12 cellular contexts compared by ENCODE assay signal in the genomic region with DNA sequence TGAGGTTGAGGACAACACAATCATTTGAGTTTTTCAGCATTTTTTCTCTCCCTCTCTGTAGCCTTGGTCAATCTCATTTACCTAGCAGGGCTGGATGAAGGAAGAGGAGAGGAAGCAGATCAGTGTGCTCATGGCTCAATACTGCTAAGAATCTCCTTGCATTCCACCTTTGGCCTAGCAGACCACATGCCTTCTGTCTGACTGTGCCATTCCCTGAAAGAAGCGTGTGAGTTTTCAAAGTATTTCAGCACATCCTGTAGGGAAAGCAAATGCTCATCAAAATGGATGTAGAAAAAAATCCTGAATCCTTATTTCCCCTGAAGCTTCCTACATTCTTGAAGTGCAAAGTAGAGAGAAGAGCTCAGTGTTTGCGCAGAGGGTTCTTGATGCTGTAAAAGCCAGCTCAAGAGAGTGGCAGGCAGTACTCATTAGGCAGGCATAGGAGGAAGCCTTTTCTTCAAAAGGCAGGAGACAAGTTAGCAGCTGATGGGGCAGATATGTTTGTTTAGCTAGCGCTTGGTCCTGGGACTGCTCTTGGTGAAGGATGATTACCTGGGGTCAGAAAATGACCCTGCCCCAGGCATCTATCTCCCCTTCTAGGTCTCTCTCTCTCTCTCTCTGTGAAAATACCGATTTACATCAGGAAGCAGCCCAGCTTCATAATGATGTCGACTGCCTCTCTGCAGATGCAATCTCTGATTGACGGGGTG. TPM values are rescaled to one million over a fixed set of nuclear protein-coding genes. Genes with fewer than 3 reads are reported as not detected.
DNase-seq lines count a peak whose midpoint lies in the region; ATAC-seq and TF ChIP-seq lines count a peak whose summit lies in the region.
"Had no signal": no experiment of that assay in that cellular context is flagged by ENCODE, and none has a peak within 500 bp of the region (broad histone marks: within the 10 kb centered on the region; RNA-seq: fewer than 3 reads in every experiment).

No MANE protein-coding gene starts in this region.

- in situ Hi-C loops in GM23248 (cut with MboI): no loop called here

- intact Hi-C loops in aorta (cut with DNase I): no loop called here

- WGBS in GM23248 (ENCODE audit: low coverage in 1 of 2, low lambda C conversion rate in 2 of 2, missing lambda C conversion rate in 2 of 2), 2 experiments: 55 to 67% methylated on average over 6 of the region's 6 CpGs
- WGBS in aorta, 2 donors: 61 to 62% methylated on average over 6 of the region's 6 CpGs

- TF ChIP-seq CTCF in fibroblast of the aortic adventitia (IDR thresholded peaks at IDR 0.05; ENCODE audit: insufficient read depth, low read length): no peak

- ATAC-seq in aorta (ENCODE audit: low FRiP score) (no peak), HG02885 (IDR thresholded peaks at IDR 0.05; ENCODE audit: poor library complexity, unreplicated experiment) (no peak)

- H3K79me2 ChIP-seq in GM23248 (ENCODE audit: insufficient read depth): no peaks in the 10 kb centered on the region

- H3F3A ChIP-seq in GM23248 (ENCODE audit: insufficient read depth): peaks cover 38% of the 10 kb centered on the region

- H3K36me3 ChIP-seq in GM23248 (ENCODE audit: low read depth) (no peaks in the 10 kb centered on the region), SJSA1 (no peaks in the 10 kb centered on the region), aorta (ENCODE audit: control insufficient read depth in 1 of 2, insufficient read depth in 2 of 2, low read length in 1 of 2) (no peaks in the 10 kb centered on the region)

- H3K27me3 ChIP-seq in GM23248 (replicated peaks; ENCODE audit: insufficient read depth) (no peaks in the 10 kb centered on the region), SJSA1 (replicated peaks) (no peaks in the 10 kb centered on the region), aorta (ENCODE audit: control insufficient read depth in 1 of 2, insufficient read depth in 2 of 2, low read length in 1 of 2) (no peaks in the 10 kb centered on the region)

- no peaks in the 10 kb centered on the region for H4K20me1 ChIP-seq in GM23248 (ENCODE audit: insufficient read depth)

- H3K4me1 ChIP-seq in GM23248 (ENCODE audit: insufficient read depth): peaks cover 47% of the 10 kb centered on the region
- peaks cover 33% of the 10 kb centered on the region for H3K4me1 ChIP-seq in SJSA1 (replicated peaks)
- H3K4me1 ChIP-seq in aorta (ENCODE audit: control insufficient read depth in 1 of 2, insufficient read depth in 2 of 2, low read length in 2 of 2): no peaks in the 10 kb centered on the region

- peak; percentile 86 for DNase-seq in GM23248
- peak in 1 of 2 experiments; percentile 37 for DNase-seq in SJSA1 (ENCODE audit: low read depth in 1 of 2, low spot score in 2 of 2)
- DNase-seq in fibroblast of the aortic adventitia (ENCODE audit: low read depth): peak; percentile 82
- DNase-seq in skeletal muscle cell (ENCODE audit: low read depth): peak; percentile 87
- no peak for DNase-seq in aorta
- DNase-seq in NCI-H345 (lab: John Stamatoyannopoulos, UW): no peak
- DNase-seq: activated CD4-positive, alpha-beta T cell treated with anti-CD3 and anti-CD28 coated beads, Interleukin-2, amount 50 U/mL, for 4 hours; activated naive CD8-positive, alpha-beta T cell treated with anti-CD3 and anti-CD28 coated beads, Interleukin-2, amount 10 ng/mL, durations not matched to agents 7 days and 5 days; DMS79 treated with DMSO at 0.1 percent for 48 hours; NCI-H2029; SHP77 had no signal

- H3K9me3 ChIP-seq in GM23248 (ENCODE audit: low read depth) (no peaks in the 10 kb centered on the region), SJSA1 (replicated peaks) (no peaks in the 10 kb centered on the region), aorta (ENCODE audit: control insufficient read depth, low read length) (no peaks in the 10 kb centered on the region)

- H3K27ac ChIP-seq in GM23248 (peak overlapping the region; percentile 72), SJSA1 (peak overlapping the region; percentile 44), aorta (ENCODE audit: low read depth in 1 of 2, low read length in 2 of 2) (no peak overlapping the region)

- peak overlapping the region; percentile 43 for H3K4me2 ChIP-seq in GM23248 (ENCODE audit: unreplicated experiment)

- no peak overlapping the region for H3K9ac ChIP-seq in GM23248

- no peak overlapping the region for H3K4me3 ChIP-seq in GM23248
- no peak overlapping the region for H3K4me3 ChIP-seq in SJSA1
- H3K4me3 ChIP-seq in fibroblast of the aortic adventitia (ENCODE audit: low read depth, low read length): no peak overlapping the region
- H3K4me3 ChIP-seq in skeletal muscle cell (ENCODE audit: low read depth, low read length): no peak overlapping the region
- H3K4me3 ChIP-seq in aorta (ENCODE audit: low read length in 2 of 2): no peak overlapping the region

- peak overlapping the region; percentile 70 for H2AFZ ChIP-seq in GM23248

- H3K9me2 ChIP-seq in GM23248 (ENCODE audit: insufficient read depth): no peaks in the 10 kb centered on the region

RNA-seq across cellular contexts. Expression of gene PIK3C3, which starts 14.4 kb away (rescaled TPM):
- 50.3 and 56.4 TPM in 2 replicates for total RNA-seq in GM23248 (2014; rRNA removed; shearing (Covaris generic))
- polyA plus RNA-seq in GM23248 (2016; fragmentation: Nextera tagmentation; extraction: Ambion mirVana) (40.2 and 45.0 TPM in 2 replicates), aorta (10 to 100 TPM; 20.0 to 35.5 TPM)
- 41.5 and 51.0 TPM in 2 replicates for total RNA-seq in SJSA1 (2014; rRNA removed; shearing (Covaris generic))
- total RNA-seq in fibroblast of the aortic adventitia (ENCODE audit: low replicate concordance) (51.2 and 157 TPM in 2 replicates), aorta (10 to 100 TPM; 63.5 to 63.9 TPM)

Comparison
In these comparisons a context has a peak if more than half of its experiments do, and no peak if none do; other contexts are left out.
1. DNase-seq: peak in GM23248 (single experiment), fibroblast of the aortic adventitia (single experiment) and skeletal muscle cell (single experiment); none in aorta (0 of 2) and NCI-H345 (single experiment).
2. H3K27ac ChIP-seq: peak in GM23248 (single experiment) and SJSA1 (single experiment); none in aorta (0 of 2).